Comparison of ENCODE assay signal across 12 cellular contexts in genomic region chr14:102764220-102764671, GRCh38. TPM values are rescaled to one million over a fixed set of nuclear protein-coding genes. Genes with fewer than 3 reads are reported as not detected.
DNase-seq lines count a peak whose midpoint lies in the region; ATAC-seq, FAIRE-seq and TF ChIP-seq lines count a peak whose summit lies in the region.
"Had no signal": no experiment of that assay in that cellular context is flagged by ENCODE, and none has a peak within 500 bp of the region (broad histone marks: within the 10 kb centered on the region; RNA-seq: fewer than 3 reads in every experiment).

No MANE protein-coding gene starts in this region.

- H3K27me3 Mint-ChIP-seq in activated naive CD8-positive, alpha-beta T cell treated with anti-CD3 and anti-CD28 coated beads, Interleukin-2, amount 50 U/mL, for 24 hours = no peaks in the 10 kb centered on the region
- no peaks in the 10 kb centered on the region for H3K27me3 Mint-ChIP-seq in activated naive CD8-positive, alpha-beta T cell treated with anti-CD3 and anti-CD28 coated beads for 36 hours

- FAIRE-seq in frontal cortex (lab: Jason Lieb, UNC) = no peak
- FAIRE-seq: A549 had no signal

- H3K4me1 Mint-ChIP-seq in activated naive CD8-positive, alpha-beta T cell treated with anti-CD3 and anti-CD28 coated beads, Interleukin-2, amount 50 U/mL, for 24 hours = peaks cover 10% of the 10 kb centered on the region
- peaks cover 2% of the 10 kb centered on the region for H3K4me1 Mint-ChIP-seq in activated naive CD8-positive, alpha-beta T cell treated with anti-CD3 and anti-CD28 coated beads for 36 hours

- ATAC-seq in activated naive CD8-positive, alpha-beta T cell treated with anti-CD3 and anti-CD28 coated beads, Interleukin-2, amount 50 U/mL, for 24 hours = peak; percentile 11
- peak; percentile 67 for ATAC-seq in GM21619 (IDR thresholded peaks at IDR 0.05; ENCODE audit: unreplicated experiment)
- ATAC-seq in HG03159 (IDR thresholded peaks at IDR 0.05; ENCODE audit: unreplicated experiment) = peak; percentile 63
- ATAC-seq: activated T-cell treated with anti-CD3 and anti-CD28 coated beads, Interleukin-2, amount 50 U/mL, for 4 hours had no signal

- H3K36me3 ChIP-seq in thyroid gland = no peaks in the 10 kb centered on the region
- H3K36me3 ChIP-seq in uterus = no peaks in the 10 kb centered on the region

- H3K4me1 ChIP-seq in thyroid gland (peaks cover 5 to 15% of the 10 kb centered on the region in 2 donors), uterus (no peaks in the 10 kb centered on the region)
- H3K4me1 ChIP-seq: A549, parathyroid adenoma had no signal

- no peak overlapping the region for H3K27ac Mint-ChIP-seq in activated naive CD8-positive, alpha-beta T cell treated with anti-CD3 and anti-CD28 coated beads, Interleukin-2, amount 50 U/mL, for 24 hours
- no peak overlapping the region for H3K27ac Mint-ChIP-seq in activated naive CD8-positive, alpha-beta T cell treated with anti-CD3 and anti-CD28 coated beads for 36 hours

- H3K9me3 Mint-ChIP-seq in activated naive CD8-positive, alpha-beta T cell treated with anti-CD3 and anti-CD28 coated beads, Interleukin-2, amount 50 U/mL, for 24 hours = no peaks in the 10 kb centered on the region
- H3K9me3 Mint-ChIP-seq in activated naive CD8-positive, alpha-beta T cell treated with anti-CD3 and anti-CD28 coated beads for 36 hours = no peaks in the 10 kb centered on the region
- H3K9me3 Mint-ChIP-seq: activated T-cell treated with anti-CD3 and anti-CD28 coated beads, Interleukin-2, amount 50 U/mL, for 4 hours had no signal

- intact Hi-C loops in thyroid gland (cut with DNase I) = no loop called here
- intact Hi-C loops in uterus (cut with DNase I; ENCODE audit: low total_unique reads) = no loop called here

- TF ChIP-seq POLR2A in thyroid gland (IDR thresholded peaks at IDR 0.05) = no peak
- no peak for TF ChIP-seq POLR2A in uterus (IDR thresholded peaks at IDR 0.05)

- no peak for DNase-seq in activated naive CD8-positive, alpha-beta T cell treated with anti-CD3 and anti-CD28 coated beads, Interleukin-2, amount 50 U/mL, for 24 hours
- no peak for DNase-seq in activated naive CD8-positive, alpha-beta T cell treated with anti-CD3 and anti-CD28 coated beads for 36 hours
- DNase-seq in thyroid gland (peak; percentile 86), uterus (no peak), frontal cortex (ENCODE audit: low spot score in 2 of 2) (no peak), UCSD-AML1 (lab: John Stamatoyannopoulos, UW; ENCODE audit: unreplicated experiment) (no peak)
- DNase-seq: activated T-cell treated with anti-CD3 and anti-CD28 coated beads, Interleukin-2, amount 50 U/mL, for 4 hours; caudate nucleus had no signal

- 19 to 41% methylated on average over 10 to 11 of the region's 11 CpGs for WGBS in thyroid gland, 2 donors

- H3K27ac ChIP-seq in thyroid gland (peak overlapping the region in 1 of 3 donors; percentile 10), uterus (no peak overlapping the region)
- H3K27ac ChIP-seq: A549, parathyroid adenoma had no signal

- H3K4me3 ChIP-seq in thyroid gland (replicated peaks in 1 of 3) = no peak overlapping the region
- H3K4me3 ChIP-seq in uterus = no peak overlapping the region
- H3K4me3 ChIP-seq: A549 had no signal

- H3K36me3 Mint-ChIP-seq in activated naive CD8-positive, alpha-beta T cell treated with anti-CD3 and anti-CD28 coated beads, Interleukin-2, amount 50 U/mL, for 24 hours (ENCODE audit: low read depth) = no peaks in the 10 kb centered on the region
- H3K36me3 Mint-ChIP-seq in activated naive CD8-positive, alpha-beta T cell treated with anti-CD3 and anti-CD28 coated beads for 36 hours = no peaks in the 10 kb centered on the region

- no peaks in the 10 kb centered on the region for H3K9me3 ChIP-seq in thyroid gland
- H3K9me3 ChIP-seq in uterus = no peaks in the 10 kb centered on the region
- H3K9me3 ChIP-seq: A549 had no signal

- H3K27me3 ChIP-seq in thyroid gland (no peaks in the 10 kb centered on the region), uterus (no peaks in the 10 kb centered on the region)

- H3K4me3 Mint-ChIP-seq in activated naive CD8-positive, alpha-beta T cell treated with anti-CD3 and anti-CD28 coated beads, Interleukin-2, amount 50 U/mL, for 24 hours = no peak overlapping the region
- H3K4me3 Mint-ChIP-seq in activated naive CD8-positive, alpha-beta T cell treated with anti-CD3 and anti-CD28 coated beads for 36 hours = no peak overlapping the region
- H3K4me3 Mint-ChIP-seq: activated T-cell treated with anti-CD3 and anti-CD28 coated beads, Interleukin-2, amount 50 U/mL, for 4 hours had no signal

- TF ChIP-seq CTCF in thyroid gland (IDR thresholded peaks at IDR 0.05) (no peak), uterus (IDR thresholded peaks at IDR 0.05) (no peak)

RNA-seq across cellular contexts. Expression of gene TRAF3, which starts 13.0 kb away (rescaled TPM):
- total RNA-seq in activated naive CD8-positive, alpha-beta T cell treated with anti-CD3 and anti-CD28 coated beads for 36 hours = 10 to 100 TPM; 39.2 to 39.6 TPM
- 10 to 100 TPM; 15.9 to 24.9 (median 18.6) TPM for total RNA-seq in thyroid gland
- 10 to 100 TPM in 3 of 4 donors, 1 to 10 TPM in 1; 7.4 to 33.1 (median 22.1) TPM for total RNA-seq in uterus
- total RNA-seq in frontal cortex = 15.1 TPM

Comparison
In these comparisons a context has a peak if more than half of its experiments do, and no peak if none do; other contexts are left out.
1. ATAC-seq: peak in every context shown above with its lines; median percentile 67 in GM21619; 63 in HG03159; 11 in activated naive CD8-positive, alpha-beta T cell treated with anti-CD3 and anti-CD28 coated beads, Interleukin-2, amount 50 U/mL, for 24 hours.
2. DNase-seq: peak in thyroid gland (2 of 2); none in activated naive CD8-positive, alpha-beta T cell treated with anti-CD3 and anti-CD28 coated beads, Interleukin-2, amount 50 U/mL, for 24 hours (single experiment), activated naive CD8-positive, alpha-beta T cell treated with anti-CD3 and anti-CD28 coated beads for 36 hours (single experiment), uterus (0 of 2), frontal cortex (0 of 2) and UCSD-AML1 (single experiment).